ENCODE assay signal across 8 cellular contexts in the genomic region with DNA sequence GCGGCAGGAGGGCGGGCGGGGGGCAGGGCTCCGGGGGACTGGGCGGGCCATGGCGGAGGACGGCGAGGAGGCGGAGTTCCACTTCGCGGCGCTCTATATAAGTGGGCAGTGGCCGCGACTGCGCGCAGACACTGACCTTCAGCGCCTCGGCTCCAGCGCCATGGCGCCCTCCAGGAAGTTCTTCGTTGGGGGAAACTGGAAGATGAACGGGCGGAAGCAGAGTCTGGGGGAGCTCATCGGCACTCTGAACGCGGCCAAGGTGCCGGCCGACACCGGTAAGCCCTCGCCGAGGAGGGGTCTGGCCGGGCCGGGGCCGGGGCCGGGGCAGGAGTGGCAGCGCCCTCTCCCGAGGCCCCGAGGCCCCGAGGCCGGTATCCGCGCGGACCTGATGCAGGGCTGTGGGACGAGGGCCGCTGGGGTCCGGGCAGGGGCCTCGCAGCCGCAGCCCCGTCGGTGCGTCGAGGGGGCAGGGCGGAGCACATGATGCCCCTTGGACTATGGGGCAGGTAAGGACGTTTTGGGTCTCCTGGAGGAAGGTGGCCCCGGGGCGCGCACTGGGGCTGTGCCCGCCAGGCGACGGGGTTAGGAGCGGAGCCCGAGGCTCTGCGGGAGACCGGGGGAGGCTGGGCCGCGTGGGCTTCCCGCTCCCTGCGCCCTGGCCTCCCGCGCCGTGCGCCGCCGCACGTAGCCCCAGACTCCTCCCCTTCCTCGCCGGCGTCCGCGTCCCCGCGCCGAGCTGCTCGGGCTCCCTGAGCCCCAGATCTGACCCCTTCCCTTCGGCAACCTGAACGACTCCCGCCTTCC. TPM values are rescaled to one million over a fixed set of nuclear protein-coding genes. Genes with fewer than 3 reads are reported as not detected.
DNase-seq lines count a peak whose midpoint lies in the region; ATAC-seq and TF ChIP-seq lines count a peak whose summit lies in the region.

A gene (plus strand): TSS at position 125 of the 804 bp plus-strand sequence. CDS start 36 bp downstream, at position 161.

- TF ChIP-seq POLR2A in right lobe of liver (IDR thresholded peaks at IDR 0.05) = peak; percentile 98

- no peaks in the 10 kb centered on the region for H3K9me3 ChIP-seq in right lobe of liver

- H3K27me3 ChIP-seq in dorsolateral prefrontal cortex = no peaks in the 10 kb centered on the region
- no peaks in the 10 kb centered on the region for H3K27me3 ChIP-seq in right lobe of liver

- peaks cover 0 to 27% (median 12%) of the 10 kb centered on the region in 4 donors for H3K36me3 ChIP-seq in right lobe of liver

- intact Hi-C loops in dorsolateral prefrontal cortex (cut with DNase I) = loop anchor here (2.0 to 5.0 kb wide), 4 partner anchors 15 to 97 kb away; a partner anchor contains a TSS
- intact Hi-C loops in right lobe of liver (cut with DNase I) = no loop called here

- peak within 1 kb of the TSS; percentile 74 to 100 (median 98) for H3K27ac ChIP-seq in dorsolateral prefrontal cortex
- H3K27ac ChIP-seq in right lobe of liver = peak within 1 kb of the TSS; percentile 93 to 97 (median 93)

- TF ChIP-seq CTCF in dorsolateral prefrontal cortex (IDR thresholded peaks at IDR 0.05 in 54 of 56, conservative IDR thresholded peaks at IDR 0.05 in 2 of 56; ENCODE audit: low read depth in 1 of 56, partially characterized antibody in 56 of 56) (peak in 37 of 56 donors; percentile 4 to 58 (median 26)), right lobe of liver (IDR thresholded peaks at IDR 0.05) (no peak)

- in situ Hi-C loops in ACHN (cut with HindIII; ENCODE audit: low pct_ligation_motif_present, low pct_unique_long_range_greater_than_20kb, low sequenced_read_pairs) = no loop called here

- WGBS in right lobe of liver (ENCODE audit: insufficient coverage, low coverage, low lambda C conversion rate, missing lambda C conversion rate) = 3% methylated on average over 10 of the region's 87 CpGs

- ATAC-seq in GM18868 (IDR thresholded peaks at IDR 0.05; ENCODE audit: unreplicated experiment) = peak; percentile 56
- peak; percentile 54 for ATAC-seq in HG03097 (IDR thresholded peaks at IDR 0.05; ENCODE audit: low FRiP score, unreplicated experiment)
- ATAC-seq in right lobe of liver = peak; percentile 74 to 88 (median 84)

- DNase-seq in ACHN (peak; percentile 85), NCI-H460 (ENCODE audit: extremely low read depth, low read depth) (peak; percentile 63), dorsolateral prefrontal cortex (peak; percentile 74 to 92 (median 90)), right lobe of liver (peak; percentile 90 to 93 (median 92))
- DNase-seq in activated CD4-positive, alpha-beta T cell treated with anti-CD3 and anti-CD28 coated beads, Interleukin-2, amount 50 U/mL, for 48 hours = peak; percentile 81 to 84
- DNase-seq in stimulated activated CD4-positive, alpha-beta T cell treated with anti-CD3 and anti-CD28 coated beads, Interleukin-4, amount 100 ng/mL, for 24 hours = peak; percentile 82

- H3K4me1 ChIP-seq in right lobe of liver = peaks cover 0 to 33% (median 10%) of the 10 kb centered on the region in 4 donors

- H3K4me3 ChIP-seq in dorsolateral prefrontal cortex = peak within 1 kb of the TSS; percentile 53 to 100 (median 97)
- H3K4me3 ChIP-seq in right lobe of liver = peak within 1 kb of the TSS; percentile 93 to 98 (median 96)

RNA-seq across cellular contexts. Expression of the gene that starts here (rescaled TPM):
- 885 and 1,221 TPM in 2 replicates for total RNA-seq in NCI-H460 (2014; rRNA removed; shearing (Covaris generic))
- 1,065 and 1,085 TPM in 2 replicates for polyA plus RNA-seq in NCI-H460 (2014; cell fraction: nucleus; rRNA removed)
- 100 to 1,000 TPM; 261 to 851 (median 575) TPM for total RNA-seq in dorsolateral prefrontal cortex
- 100 to 1,000 TPM; 265 to 400 (median 331) TPM for total RNA-seq in right lobe of liver

Comparison
In these comparisons a context has a peak if more than half of its experiments do, and no peak if none do; other contexts are left out.
1. Peak in every context shown above with its lines: DNase-seq, ATAC-seq, H3K4me3 ChIP-seq and H3K27ac ChIP-seq.
2. CTCF ChIP-seq: peak in dorsolateral prefrontal cortex (37 of 56); none in right lobe of liver (0 of 4).
3. intact Hi-C loops: an anchor here in dorsolateral prefrontal cortex (2.0 to 5.0 kb wide); none called in right lobe of liver.